Comparison of ENCODE assay signal across 15 cellular contexts in genomic region chr14:96888593-96888992, GRCh38.
A peak's percentile ranks its signal among the peaks of the same experiment; 100 is the strongest.
DNase-seq lines count a peak whose midpoint lies in the region; ATAC-seq and TF ChIP-seq lines count a peak whose summit lies in the region.
"Had no signal": no experiment of that assay in that cellular context is flagged by ENCODE, and none has a peak within 500 bp of the region (broad histone marks: within the 10 kb centered on the region; RNA-seq: fewer than 3 reads in every experiment).

No MANE protein-coding gene starts in this region.

- no peaks in the 10 kb centered on the region for H3K9me2 ChIP-seq in PC-3 (replicated peaks; ENCODE audit: low read length)

- H3K27ac Mint-ChIP-seq in neural progenitor cell = peak overlapping the region; percentile 93
- H3K27ac Mint-ChIP-seq: CD8-positive, alpha-beta T cell; HFFc6; progenitor cell of endocrine pancreas had no signal

- H3K4me1 Mint-ChIP-seq in neural progenitor cell = peaks cover 45% of the 10 kb centered on the region

- H3K9me3 Mint-ChIP-seq in neural progenitor cell = peaks cover 3% of the 10 kb centered on the region
- H3K9me3 Mint-ChIP-seq: CD8-positive, alpha-beta T cell; HFFc6; stimulated activated naive CD8-positive, alpha-beta T cell treated with anti-CD3 and anti-CD28 coated beads, Interleukin-15, amount 100 ng/mL, for 72 hours had no signal

- H3K27me3 Mint-ChIP-seq in neural progenitor cell (ENCODE audit: insufficient read depth, low read depth) = no peaks in the 10 kb centered on the region
- H3K27me3 Mint-ChIP-seq: progenitor cell of endocrine pancreas; stimulated activated naive CD8-positive, alpha-beta T cell treated with anti-CD3 and anti-CD28 coated beads, Interleukin-15, amount 100 ng/mL, for 72 hours had no signal

- peak; percentile 82 to 84 for DNase-seq in NCI-H187 (lab: John Stamatoyannopoulos, UW)
- peak; percentile 1 for DNase-seq in SK-N-DZ (ENCODE audit: low spot score)
- peak; percentile 73 for DNase-seq in neural progenitor cell (ENCODE audit: low spot score)
- no peak for DNase-seq in activated CD4-positive, CD25-positive, alpha-beta regulatory T cell treated with anti-CD3 and anti-CD28 coated beads, Interleukin-2, amount 50 U/mL, for 72 hours
- no peak for DNase-seq in foreskin melanocyte
- no peak for DNase-seq in PC-3
- DNase-seq: CD8-positive, alpha-beta T cell; HFFc6; mammary epithelial cell; stimulated activated CD4-positive, alpha-beta T cell treated with anti-CD3 and anti-CD28 coated beads, Interleukin-4, amount 100 ng/mL, for 4 hours; stimulated activated naive CD8-positive, alpha-beta T cell treated with anti-CD3 and anti-CD28 coated beads, Interleukin-15, amount 100 ng/mL, for 72 hours; T-helper 9 cell had no signal

- POLR2A ChIA-PET in PC-3 (lab: Charles Lee; ENCODE audit: unreplicated experiment) = no interaction called here

- no TSS peak for BruUV-seq in PC-3 (replicated peaks; lab: Mats Ljungman, UMichigan)

- H3K4me3 ChIP-seq in neural progenitor cell (peak overlapping the region; percentile 20), PC-3 (ENCODE audit: low read length) (no peak overlapping the region)
- H3K4me3 ChIP-seq: hepatocyte had no signal

- H3K9ac ChIP-seq in neural progenitor cell (no peak overlapping the region), PC-3 (ENCODE audit: low read length) (no peak overlapping the region)

- H2AFZ ChIP-seq in neural progenitor cell (replicated peaks) (no peak overlapping the region), PC-3 (ENCODE audit: low read length) (no peak overlapping the region)
- H2AFZ ChIP-seq: hepatocyte had no signal

- CTCF ChIA-PET in PC-3 (lab: Charles Lee) = no interaction called here

- H3K36me3 ChIP-seq in neural progenitor cell = no peaks in the 10 kb centered on the region
- no peaks in the 10 kb centered on the region for H3K36me3 ChIP-seq in PC-3 (ENCODE audit: low read depth, low read length)

- no peaks in the 10 kb centered on the region for H3K9me3 ChIP-seq in neural progenitor cell (ENCODE audit: low read depth)
- H3K9me3 ChIP-seq in PC-3 (ENCODE audit: low read length) = no peaks in the 10 kb centered on the region

- no peak for TF ChIP-seq CTCF in neural progenitor cell (IDR thresholded peaks at IDR 0.05)
- no peak for TF ChIP-seq CTCF in PC-3 (conservative IDR thresholded peaks at IDR 0.05; ENCODE audit: low read depth, low read length)

- H3K27ac ChIP-seq in neural progenitor cell (peak overlapping the region; percentile 52), PC-3 (ENCODE audit: low read length) (no peak overlapping the region)
- H3K27ac ChIP-seq: hepatocyte had no signal

- H3K4me1 ChIP-seq in neural progenitor cell (peaks cover 37% of the 10 kb centered on the region), PC-3 (ENCODE audit: insufficient read depth, low read length) (no peaks in the 10 kb centered on the region)

- H3F3A ChIP-seq in neural progenitor cell (ENCODE audit: low read depth) = peaks cover 26% of the 10 kb centered on the region
- H3F3A ChIP-seq in PC-3 (ENCODE audit: low read length, unreplicated experiment) = no peaks in the 10 kb centered on the region

- H3K36me3 Mint-ChIP-seq in neural progenitor cell = peaks cover 14% of the 10 kb centered on the region

- H3K4me3 Mint-ChIP-seq in neural progenitor cell = peak overlapping the region; percentile 47
- H3K4me3 Mint-ChIP-seq: CD8-positive, alpha-beta T cell; HFFc6; stimulated activated naive CD8-positive, alpha-beta T cell treated with anti-CD3 and anti-CD28 coated beads, Interleukin-15, amount 100 ng/mL, for 72 hours had no signal

- H3K27me3 ChIP-seq in neural progenitor cell (no peaks in the 10 kb centered on the region), PC-3 (ENCODE audit: low read length) (no peaks in the 10 kb centered on the region)
- H3K27me3 ChIP-seq: hepatocyte had no signal

- H4K20me1 ChIP-seq in neural progenitor cell (ENCODE audit: low read depth) (no peaks in the 10 kb centered on the region), PC-3 (ENCODE audit: low read length) (no peaks in the 10 kb centered on the region)

- ATAC-seq in HG02610 (IDR thresholded peaks at IDR 0.05; ENCODE audit: unreplicated experiment) = peak; percentile 30
- no peak for ATAC-seq in PC-3
- ATAC-seq: CD8-positive, alpha-beta T cell; stimulated activated naive CD8-positive, alpha-beta T cell treated with anti-CD3 and anti-CD28 coated beads, Interleukin-15, amount 100 ng/mL, for 72 hours had no signal

- H3K4me2 ChIP-seq in neural progenitor cell (peak overlapping the region; percentile 68), PC-3 (ENCODE audit: low read length) (no peak overlapping the region)
- H3K4me2 ChIP-seq: hepatocyte had no signal

- H3K79me2 ChIP-seq in neural progenitor cell (ENCODE audit: low read depth) (no peaks in the 10 kb centered on the region), PC-3 (ENCODE audit: low read length) (no peaks in the 10 kb centered on the region)
- H3K79me2 ChIP-seq: hepatocyte had no signal

- intact Hi-C loops in PC-3 (cut with micrococcal nuclease) = no loop called here

Comparison
In these comparisons a context has a peak if more than half of its experiments do, and no peak if none do; other contexts are left out.
1. DNase-seq: peak in NCI-H187 (2 of 2), SK-N-DZ (single experiment) and neural progenitor cell (single experiment); none in activated CD4-positive, CD25-positive, alpha-beta regulatory T cell treated with anti-CD3 and anti-CD28 coated beads, Interleukin-2, amount 50 U/mL, for 72 hours (single experiment), foreskin melanocyte (single experiment) and PC-3 (single experiment).